ENCODE assay signal across 8 cellular contexts in genomic region chr17:75896360-75897075, GRCh38. TPM values are rescaled to one million over a fixed set of nuclear protein-coding genes. Genes with fewer than 3 reads are reported as not detected.
DNase-seq lines count a peak whose midpoint lies in the region; ATAC-seq, FAIRE-seq and TF ChIP-seq lines count a peak whose summit lies in the region.

TSS of gene TRIM65 (minus strand) at chr17:75896951. CDS start at chr17:75896937, 14 bp downstream.

- peak within 1 kb of the TSS; percentile 94 for H3K4me3 ChIP-seq in IMR-90 (ENCODE audit: insufficient read depth, low read depth, low read length)

- H3K4me2 ChIP-seq in IMR-90 (ENCODE audit: low read depth, low read length), result peak within 1 kb of the TSS; percentile 95

- H3K27ac ChIP-seq in IMR-90 (ENCODE audit: insufficient read depth, low read length) (peak within 1 kb of the TSS; percentile 97), temporal lobe (ENCODE audit: low read depth, low read length) (peak within 1 kb of the TSS; percentile 63)

- TF ChIP-seq POLR2A in IMR-90 (IDR thresholded peaks at IDR 0.05; ENCODE audit: low read depth, low read length), result no peak; the same call in 1 of the 2 replicates

- in situ Hi-C loops in IMR-90 (cut with MboI; ENCODE audit: low sequenced_read_pairs) (no loop called here), SK-MEL-5 (cut with HindIII; ENCODE audit: low pct_unique_long_range_greater_than_20kb, low sequenced_read_pairs) (no loop called here)

- ATAC-seq in GM21381 (IDR thresholded peaks at IDR 0.05; ENCODE audit: unreplicated experiment) (peak; percentile 60), IMR-90 (ENCODE audit: low read depth) (peak; percentile 89)

- peaks cover 10% of the 10 kb centered on the region; the same call in 1 of the 2 replicates for H3K9me1 ChIP-seq in IMR-90 (ENCODE audit: insufficient read depth, low read length)

- DNase-seq in D721Med (ENCODE audit: insufficient read length, low spot score) (peak; percentile 92), IMR-90 (peak; percentile 74), SK-MEL-5 (ENCODE audit: low read depth, low spot score) (peak; percentile 85), germinal center (ENCODE audit: low spot score) (peak; percentile 85), occipital lobe (lab: John Stamatoyannopoulos, UW) (peak; percentile 75)
- peak; percentile 81 for DNase-seq in activated naive CD4-positive, alpha-beta T cell treated with Interleukin-2 at 50 U/mL for 16 hours

- no peak for FAIRE-seq in D721Med (lab: Jason Lieb, UNC)

- H3K9ac ChIP-seq in IMR-90 (ENCODE audit: low read depth, low read length), result peak within 1 kb of the TSS; percentile 89

- peak within 1 kb of the TSS; percentile 38 to 96 for H4K8ac ChIP-seq in IMR-90 (ENCODE audit: low read depth in 2 of 2, low read length in 2 of 2)

- H3K23ac ChIP-seq in IMR-90 (ENCODE audit: low read depth, low read length), result peak within 1 kb of the TSS; percentile 79

- peak within 1 kb of the TSS; percentile 77 for H2BK120ac ChIP-seq in IMR-90 (ENCODE audit: low read depth, low read length)

- POLR2A ChIA-PET in IMR-90 (lab: Charles Lee; ENCODE audit: unreplicated experiment), result interaction anchor here (0.9 to 1.8 kb wide), 2 partner anchors 18 to 116 kb away, joined by 4 to 7 read pairs; partner anchors contain the start of gene TRIM47

- peaks cover 2% of the 10 kb centered on the region; the same call in 1 of the 2 replicates for H4K20me1 ChIP-seq in IMR-90 (ENCODE audit: insufficient read depth, low read length)

- H3K4me1 ChIP-seq in IMR-90 (ENCODE audit: control insufficient read depth, insufficient read depth, low read length), result peaks cover 7% of the 10 kb centered on the region; the same call in 1 of the 2 replicates

- no peaks in the 10 kb centered on the region for H3K27me3 ChIP-seq in IMR-90 (ENCODE audit: control insufficient read depth, insufficient read depth, low read length)

- peak within 1 kb of the TSS; percentile 92 for H2BK5ac ChIP-seq in IMR-90 (ENCODE audit: low read depth, low read length, poor library complexity, severe bottlenecking)

- dilution Hi-C loops in IMR-90 (cut with HindIII; ENCODE audit: low sequenced_read_pairs, unreplicated experiment), result no loop called here

- no peak within 1 kb of the TSS; the same call in 2 of the 3 replicates for H2BK15ac ChIP-seq in IMR-90 (ENCODE audit: low read depth, low read length)

- peak within 1 kb of the TSS; percentile 42; the same call in 1 of the 2 replicates for H3K18ac ChIP-seq in IMR-90 (ENCODE audit: low read depth, low read length)

- H2BK20ac ChIP-seq in IMR-90 (ENCODE audit: low read depth, low read length), result no peak within 1 kb of the TSS

- H3K14ac ChIP-seq in IMR-90 (replicated peaks; ENCODE audit: low read depth, low read length), result peak within 1 kb of the TSS; percentile 99

- peaks cover 24% of the 10 kb centered on the region for H3K36me3 ChIP-seq in IMR-90 (ENCODE audit: control insufficient read depth, insufficient read depth, low read length)

- no peaks in the 10 kb centered on the region for H3K9me3 ChIP-seq in IMR-90 (ENCODE audit: control insufficient read depth, insufficient read depth, low read length)

- peak within 1 kb of the TSS; percentile 100 for H2AFZ ChIP-seq in IMR-90 (replicated peaks; ENCODE audit: low read length, poor library complexity)

- intact Hi-C loops in IMR-90 (cut with micrococcal nuclease), result no loop called here

- TF ChIP-seq RAD21 in IMR-90 (IDR thresholded peaks at IDR 0.05; ENCODE audit: low read length), result peak; percentile 60

- H3K4ac ChIP-seq in IMR-90 (ENCODE audit: low read depth, low read length), result peak within 1 kb of the TSS; percentile 97

- CTCF ChIA-PET in IMR-90 (lab: Yijun Ruan, JAX), result interaction anchor here (0.5 to 1.7 kb wide), 5 partner anchors 17 to 295 kb away, joined by 3 to 7 read pairs (median 3); partner anchors contain the start of gene WBP2

- no peak within 1 kb of the TSS; the same call in 1 of the 2 replicates for H3K56ac ChIP-seq in IMR-90 (ENCODE audit: extremely low read depth, insufficient read depth, low read length)

- TF ChIP-seq CTCF in D721Med (IDR thresholded peaks at IDR 0.05; ENCODE audit: insufficient read depth, missing control alignments), result peak; percentile 29
- peak; percentile 59 for TF ChIP-seq CTCF in IMR-90 (conservative IDR thresholded peaks at IDR 0.05; ENCODE audit: low read depth, low read length)

- WGBS in IMR-90 (ENCODE audit: extremely low coverage in 2 of 2, insufficient read length in 1 of 2), 2 experiments, result 1% methylated on average over 53 of the region's 95 CpGs; no CpG with 5 or more reads in 1 of the 2 experiments

- no TSS peak for BruUV-seq in IMR-90 (replicated peaks; lab: Mats Ljungman, UMichigan)

- H3K79me1 ChIP-seq in IMR-90 (ENCODE audit: low read depth in 1 of 2, low read length in 2 of 2), result peaks cover 9 to 42% of the 10 kb centered on the region in 2 experiments; a peak in 3 of 4 replicates

- H2AK9ac ChIP-seq in IMR-90 (replicated peaks; ENCODE audit: low read depth, low read length, poor library complexity), result peak within 1 kb of the TSS; percentile 99

- H4K91ac ChIP-seq in IMR-90 (ENCODE audit: insufficient read depth, low read depth, low read length), result peak within 1 kb of the TSS; percentile 77

- peak within 1 kb of the TSS; percentile 89 for H4K5ac ChIP-seq in IMR-90 (ENCODE audit: low read depth, low read length)

- H2AK5ac ChIP-seq in IMR-90 (ENCODE audit: low read depth, low read length), result peak within 1 kb of the TSS; percentile 72

TF ChIP-seq in IMR-90, 13 proteins besides CTCF, POLR2A, EP300 and RAD21:
- peak; percentile 50; the same call in 1 of the 2 replicates for TF ChIP-seq MAZ (IDR thresholded peaks at IDR 0.05; ENCODE audit: borderline replicate concordance, low read depth, low read length)
- no peak for TF ChIP-seq MAFK (IDR thresholded peaks at IDR 0.05; ENCODE audit: low read depth, low read length)
- TF ChIP-seq CEBPB (IDR thresholded peaks at IDR 0.05; ENCODE audit: low read depth, low read length), result no peak
- TF ChIP-seq SMC3 (IDR thresholded peaks at IDR 0.05; ENCODE audit: low read depth, low read length), result peak; percentile 33; the same call in 1 of the 2 replicates
- TF ChIP-seq USF2 (IDR thresholded peaks at IDR 0.05; ENCODE audit: low read depth, low read length), result no peak
- TF ChIP-seq MXI1 (IDR thresholded peaks at IDR 0.05; ENCODE audit: borderline replicate concordance, low read depth, low read length), result peak; percentile 86; the same call in 1 of the 2 replicates
- TF ChIP-seq RFX5 (IDR thresholded peaks at IDR 0.05; ENCODE audit: low read depth, low read length), result no peak
- no peak for TF ChIP-seq ELK1 (IDR thresholded peaks at IDR 0.05; ENCODE audit: borderline replicate concordance, low read depth, low read length)
- 0 out of 2 replicates have a peak, but pooled peaks have one; percentile 70 for TF ChIP-seq CHD1 (IDR thresholded peaks at IDR 0.05; ENCODE audit: low read depth, low read length)
- TF ChIP-seq NFE2L2 (IDR thresholded peaks at IDR 0.05; ENCODE audit: low read depth, low read length), result no peak
- TF ChIP-seq RCOR1 (IDR thresholded peaks at IDR 0.05; ENCODE audit: insufficient replicate concordance, low read length), result no peak
- peak; percentile 44; the same call in 1 of the 2 replicates for TF ChIP-seq FOS (IDR thresholded peaks at IDR 0.05; ENCODE audit: low read depth, low read length)
- TF ChIP-seq BHLHE40 (IDR thresholded peaks at IDR 0.05; ENCODE audit: low read depth, low read length), result peak; percentile 44; the same call in 1 of the 2 replicates

RNA-seq across cellular contexts. Expression of gene TRIM65, which starts in this region (rescaled TPM):
- total RNA-seq in IMR-90 (2012; rRNA removed) (7.9 and 8.1 TPM in 2 replicates), occipital lobe (11.9 TPM), temporal lobe (6.1 TPM)
- 10.6 and 10.8 TPM in 2 replicates for polyA plus RNA-seq in IMR-90 (2012; rRNA removed)
- 5.7 and 8.8 TPM in 2 replicates for polyA plus RNA-seq in IMR-90 (2012; cell fraction: cytosol; rRNA removed)
- polyA plus RNA-seq in IMR-90 (2012; cell fraction: nucleus; rRNA removed; ENCODE audit: low replicate concordance), result 17.0 and 21.9 TPM in 2 replicates
- 53.5 and 56.5 TPM in 2 replicates for total RNA-seq in SK-MEL-5 (2014; rRNA removed; shearing (Covaris generic))
- 71.7 and 103 TPM in 2 replicates for polyA plus RNA-seq in SK-MEL-5 (2015; cell fraction: cytosol; rRNA removed)
- polyA plus RNA-seq in SK-MEL-5 (2015; cell fraction: nucleus; rRNA removed), result 67.5 and 73.8 TPM in 2 replicates

Comparison
In these comparisons a context has a peak if more than half of its experiments do, and no peak if none do; other contexts are left out.
1. Peak in every context shown above with its lines: DNase-seq, ATAC-seq, H3K4me3 ChIP-seq and H3K27ac ChIP-seq.